Comparison of ENCODE assay signal across 21 cellular contexts in genomic region chr9:135515541-135515951, GRCh38. TPM values are rescaled to one million over a fixed set of nuclear protein-coding genes. Genes with fewer than 3 reads are reported as not detected.
DNase-seq lines count a peak whose midpoint lies in the region; ATAC-seq and TF ChIP-seq lines count a peak whose summit lies in the region.
"Had no signal": no experiment of that assay in that cellular context is flagged by ENCODE, and none has a peak within 500 bp of the region (broad histone marks: within the 10 kb centered on the region; RNA-seq: fewer than 3 reads in every experiment).

No MANE protein-coding gene starts in this region.

- H3K9me3 Mint-ChIP-seq in activated CD8-positive, alpha-beta T cell treated with anti-CD3 and anti-CD28 coated beads for 36 hours: no peaks in the 10 kb centered on the region
- H3K9me3 Mint-ChIP-seq: HFFc6 had no signal

- H3K27me3 Mint-ChIP-seq in activated CD8-positive, alpha-beta T cell treated with anti-CD3 and anti-CD28 coated beads for 36 hours: peaks cover 11% of the 10 kb centered on the region
- peaks cover 25% of the 10 kb centered on the region for H3K27me3 Mint-ChIP-seq in T-helper 17 cell

- 88% methylated on average over 20 of the region's 20 CpGs for WGBS in right cardiac atrium

- intact Hi-C loops in right cardiac atrium (cut with DNase I) (no loop called here), cardiac septum (cut with DNase I) (no loop called here), sciatic nerve (cut with DNase I) (no loop called here)
- intact Hi-C loops in activated CD8-positive, alpha-beta T cell treated with anti-CD3 and anti-CD28 coated beads for 36 hours (cut with micrococcal nuclease): no loop called here

- H3K27ac ChIP-seq in right cardiac atrium (ENCODE audit: low read length): no peak overlapping the region

- H3K4me1 ChIP-seq in right cardiac atrium (ENCODE audit: control insufficient read depth, insufficient read depth, low read length): no peaks in the 10 kb centered on the region

- no peak for TF ChIP-seq CTCF in activated CD8-positive, alpha-beta T cell treated with anti-CD3 and anti-CD28 coated beads for 36 hours (IDR thresholded peaks at IDR 0.05)

- POLR2A ChIA-PET in activated CD8-positive, alpha-beta T cell treated with anti-CD3 and anti-CD28 coated beads for 36 hours (lab: Charles Lee): no interaction called here

- H3K9me3 ChIP-seq in right cardiac atrium (ENCODE audit: control insufficient read depth, low read length) (no peaks in the 10 kb centered on the region), T-helper 17 cell (ENCODE audit: control insufficient read depth, low read length, poor library complexity, severe bottlenecking) (no peaks in the 10 kb centered on the region)

- no peak for DNase-seq in right cardiac atrium
- DNase-seq in cardiac septum (ENCODE audit: low spot score): no peak
- peak; percentile 2 for DNase-seq in iPS-NIHi7 (ENCODE audit: extremely low spot score)
- DNase-seq in sciatic nerve (ENCODE audit: low spot score): peak; percentile 43
- DNase-seq in activated CD8-positive, alpha-beta T cell treated with anti-CD3 and anti-CD28 coated beads for 36 hours: no peak
- DNase-seq in amygdala (lab: John Stamatoyannopoulos, UW): no peak
- DNase-seq in activated T-cell treated with anti-CD3 and anti-CD28 coated beads, Interleukin-2, amount 50 U/mL, for 48 hours: no peak
- no peak for DNase-seq in T-helper 17 cell
- DNase-seq: C1 segment of cervical spinal cord, HFFc6, KG1, NCI-H1436 treated with DMSO at 0.1 percent for 48 hours, NCI-H2029 treated with DMSO at 0.1 percent for 48 hours, NCI-H748 treated with DMSO at 0.1 percent for 48 hours, OCI-M1 had no signal

- CTCF ChIA-PET in activated CD8-positive, alpha-beta T cell treated with anti-CD3 and anti-CD28 coated beads for 36 hours (lab: Charles Lee): no interaction called here

- H3K4me3 ChIP-seq in right cardiac atrium (ENCODE audit: low read length): no peak overlapping the region

- no peak overlapping the region for H3K4me3 Mint-ChIP-seq in activated CD8-positive, alpha-beta T cell treated with anti-CD3 and anti-CD28 coated beads for 36 hours
- H3K4me3 Mint-ChIP-seq in T-helper 17 cell: no peak overlapping the region
- H3K4me3 Mint-ChIP-seq: HFFc6 had no signal

- peaks cover 5% of the 10 kb centered on the region for H3K4me1 Mint-ChIP-seq in activated CD8-positive, alpha-beta T cell treated with anti-CD3 and anti-CD28 coated beads for 36 hours (ENCODE audit: low read depth)
- H3K4me1 Mint-ChIP-seq in T-helper 17 cell: peaks cover 7% of the 10 kb centered on the region

- H3K36me3 Mint-ChIP-seq in activated CD8-positive, alpha-beta T cell treated with anti-CD3 and anti-CD28 coated beads for 36 hours (ENCODE audit: low read depth): no peaks in the 10 kb centered on the region
- no peaks in the 10 kb centered on the region for H3K36me3 Mint-ChIP-seq in T-helper 17 cell (ENCODE audit: low read depth)

- H3K27ac Mint-ChIP-seq in activated CD8-positive, alpha-beta T cell treated with anti-CD3 and anti-CD28 coated beads for 36 hours: no peak overlapping the region
- H3K27ac Mint-ChIP-seq in T-helper 17 cell: no peak overlapping the region
- H3K27ac Mint-ChIP-seq: HFFc6 had no signal

- no peaks in the 10 kb centered on the region for H3K27me3 ChIP-seq in right cardiac atrium (ENCODE audit: control insufficient read depth, insufficient read depth)

- ATAC-seq in right cardiac atrium (peak; percentile 19 to 38), sciatic nerve (no peak), T-helper 17 cell (no peak)
- ATAC-seq in activated CD8-positive, alpha-beta T cell treated with anti-CD3 and anti-CD28 coated beads for 36 hours: no peak
- ATAC-seq: HepG2 had no signal

RNA-seq across cellular contexts. Expression of gene LCN1, which starts 5.7 kb away (rescaled TPM):
- total RNA-seq in right cardiac atrium (1 to 10 TPM in 1 of 4 donors, under 1 TPM in 1, not detected in 2; 0.42 to 4.0 TPM), cardiac septum (not detected), sciatic nerve (not detected), T-helper 17 cell (not detected)
- polyA plus RNA-seq in right cardiac atrium: not detected
- total RNA-seq in activated CD8-positive, alpha-beta T cell treated with anti-CD3 and anti-CD28 coated beads for 36 hours: not detected
- total RNA-seq: Daoy, H4, HepG2, RPMI7951 had no signal
- polyA plus RNA-seq: HepG2 had no signal

RNA-seq across cellular contexts. Expression of gene MRPS2, which starts 15.1 kb away (rescaled TPM):
- total RNA-seq in right cardiac atrium (10 to 100 TPM; 27.1 to 39.5 (median 37.8) TPM), cardiac septum (37.2 TPM), sciatic nerve (17.5 TPM), T-helper 17 cell (10 to 100 TPM; 22.3 to 25.0 TPM)
- polyA plus RNA-seq in right cardiac atrium: 48.9 TPM
- total RNA-seq in activated CD8-positive, alpha-beta T cell treated with anti-CD3 and anti-CD28 coated beads for 36 hours: 10 to 100 TPM; 56.4 to 57.4 TPM

RNA-seq across cellular contexts. Expression of gene OBP2A, which starts 30.4 kb away (rescaled TPM):
- total RNA-seq in right cardiac atrium (not detected), cardiac septum (not detected), sciatic nerve (not detected), T-helper 17 cell (not detected)
- not detected for polyA plus RNA-seq in right cardiac atrium
- not detected for total RNA-seq in activated CD8-positive, alpha-beta T cell treated with anti-CD3 and anti-CD28 coated beads for 36 hours
- total RNA-seq: A172, Daoy, H4, HepG2, HFFc6, NCI-H460, RPMI7951 had no signal

RNA-seq across cellular contexts. Expression of gene PPP1R26, which starts 36.0 kb away (rescaled TPM):
- total RNA-seq in right cardiac atrium: 10 to 100 TPM; 15.7 to 23.8 (median 20.0) TPM
- 14.5 TPM for polyA plus RNA-seq in right cardiac atrium
- total RNA-seq in cardiac septum: 26.3 TPM
- 13.9 TPM for total RNA-seq in sciatic nerve
- under 1 TPM; 0.54 to 0.58 TPM for total RNA-seq in activated CD8-positive, alpha-beta T cell treated with anti-CD3 and anti-CD28 coated beads for 36 hours
- 1 to 10 TPM; 2.1 to 2.6 TPM for total RNA-seq in T-helper 17 cell

RNA-seq across cellular contexts. Expression of gene PAEP, which starts 46.0 kb away (rescaled TPM):
- total RNA-seq in right cardiac atrium (not detected), cardiac septum (not detected), sciatic nerve (not detected), T-helper 17 cell (not detected)
- not detected for polyA plus RNA-seq in right cardiac atrium
- total RNA-seq in activated CD8-positive, alpha-beta T cell treated with anti-CD3 and anti-CD28 coated beads for 36 hours: not detected
- total RNA-seq: A172, Daoy, HFFc6, RPMI7951 had no signal

Comparison
In these comparisons a context has a peak if more than half of its experiments do, and no peak if none do; other contexts are left out.
1. ATAC-seq: peak in right cardiac atrium (2 of 2); none in sciatic nerve (single experiment), activated CD8-positive, alpha-beta T cell treated with anti-CD3 and anti-CD28 coated beads for 36 hours (single experiment) and T-helper 17 cell (single experiment).
2. DNase-seq: peak in iPS-NIHi7 (single experiment) and sciatic nerve (single experiment); none in right cardiac atrium (0 of 3), cardiac septum (single experiment), activated CD8-positive, alpha-beta T cell treated with anti-CD3 and anti-CD28 coated beads for 36 hours (single experiment), amygdala (0 of 56), activated T-cell treated with anti-CD3 and anti-CD28 coated beads, Interleukin-2, amount 50 U/mL, for 48 hours (0 of 2) and T-helper 17 cell (0 of 3).